Comparison of ENCODE assay signal across 8 cellular contexts in the genomic region with DNA sequence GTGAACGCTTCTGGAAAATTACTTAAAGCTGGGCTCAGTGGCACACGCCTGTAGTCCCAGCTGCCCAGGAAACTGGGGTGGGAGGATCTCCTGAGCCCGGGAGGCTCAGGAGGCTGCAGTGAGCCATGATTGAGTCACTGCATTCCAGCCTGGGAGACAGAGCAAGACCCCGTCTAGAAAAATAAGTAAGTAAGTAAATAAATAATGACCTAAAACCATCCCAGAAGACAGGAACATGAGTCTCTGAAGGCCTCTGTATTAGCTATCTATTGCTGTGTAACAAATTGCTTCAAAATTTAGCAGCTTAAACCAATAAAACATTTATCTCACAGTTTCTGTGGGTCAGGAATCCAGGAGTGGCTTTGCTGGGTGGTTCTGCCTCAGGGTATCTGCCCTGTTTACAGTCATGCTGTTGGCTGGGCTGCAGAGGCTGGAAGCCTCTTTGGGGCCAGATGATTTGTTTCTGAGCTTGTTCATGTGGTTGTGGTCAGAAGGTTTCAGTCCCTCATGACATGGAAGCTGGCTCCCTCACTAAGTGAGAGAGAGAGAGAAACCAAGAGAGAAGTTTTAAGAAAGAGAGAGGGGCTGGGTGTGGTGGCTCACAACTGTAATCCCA. TPM values are rescaled to one million over a fixed set of nuclear protein-coding genes. Genes with fewer than 3 reads are reported as not detected.
A peak's percentile ranks its signal among the peaks of the same experiment; 100 is the strongest.
DNase-seq lines count a peak whose midpoint lies in the region; ATAC-seq, FAIRE-seq and TF ChIP-seq lines count a peak whose summit lies in the region.

No MANE protein-coding gene starts in this region.

- H3K27me3 Mint-ChIP-seq in activated CD4-positive, alpha-beta memory T cell treated with anti-CD3 and anti-CD28 coated beads, Interleukin-2, amount 10 ng/mL, durations not matched to agents 7 days and 5 days: no peaks in the 10 kb centered on the region

- DNase-seq in AG10803 (ENCODE audit: low read depth): peak; percentile 84
- peak; percentile 68 for DNase-seq in activated CD4-positive, alpha-beta memory T cell treated with anti-CD3 and anti-CD28 coated beads, Interleukin-2, amount 10 ng/mL, durations not matched to agents 7 days and 5 days
- peak; percentile 87 for DNase-seq in keratinocyte (ENCODE audit: low read depth, low spot score)
- no peak for DNase-seq in cerebellar cortex (ENCODE audit: low spot score)
- no peak for DNase-seq in NCI-H128 (lab: John Stamatoyannopoulos, UW; ENCODE audit: unreplicated experiment)
- DNase-seq in NCI-H524 (lab: John Stamatoyannopoulos, UW): no peak

- ATAC-seq in GM19328 (IDR thresholded peaks at IDR 0.05; ENCODE audit: unreplicated experiment): peak; percentile 84
- ATAC-seq in HG03442 (IDR thresholded peaks at IDR 0.05; ENCODE audit: unreplicated experiment): peak; percentile 84

- H3K4me1 Mint-ChIP-seq in activated CD4-positive, alpha-beta memory T cell treated with anti-CD3 and anti-CD28 coated beads, Interleukin-2, amount 10 ng/mL, durations not matched to agents 7 days and 5 days: peaks cover 44% of the 10 kb centered on the region

- dilution Hi-C loops in keratinocyte (cut with MboI; ENCODE audit: extremely low pct_ligation_motif_present, low sequenced_read_pairs): no loop called here

- no peaks in the 10 kb centered on the region for H3K27me3 ChIP-seq in keratinocyte (ENCODE audit: control insufficient read depth, extremely low read depth, insufficient read depth, low read length)

- H3K4me2 ChIP-seq in keratinocyte (ENCODE audit: control insufficient read depth, extremely low read depth, insufficient read depth, low read depth, low read length): peak overlapping the region; percentile 72

- no peaks in the 10 kb centered on the region for H4K20me1 ChIP-seq in keratinocyte (ENCODE audit: control insufficient read depth, extremely low read depth, insufficient read depth, low read length)

- POLR2A ChIA-PET in activated CD4-positive, alpha-beta memory T cell treated with anti-CD3 and anti-CD28 coated beads, Interleukin-2, amount 10 ng/mL, durations not matched to agents 7 days and 5 days (lab: Charles Lee): interaction anchor here (0.8 to 1.5 kb wide), 9 partner anchors 14 to 157 kb away, joined by 3 to 13 read pairs (median 4); partner anchors contain the start of gene NCOA3

- no peaks in the 10 kb centered on the region for H3K9me1 ChIP-seq in keratinocyte (ENCODE audit: control insufficient read depth, extremely low read depth, insufficient read depth, low read length)

- CTCF ChIA-PET in activated CD4-positive, alpha-beta memory T cell treated with anti-CD3 and anti-CD28 coated beads, Interleukin-2, amount 10 ng/mL, durations not matched to agents 7 days and 5 days (lab: Charles Lee): interaction anchor here (0.6 to 2.0 kb wide), 7 partner anchors 13 to 180 kb away, joined by 3 to 8 read pairs (median 4); partner anchors contain the start of gene NCOA3

- no peaks in the 10 kb centered on the region for H3K9me3 ChIP-seq in keratinocyte (ENCODE audit: control insufficient read depth, low read depth, low read length)

- H3K9ac ChIP-seq in keratinocyte (ENCODE audit: control insufficient read depth, extremely low read depth, insufficient read depth, low read length): peak overlapping the region; percentile 29

- H2AFZ ChIP-seq in keratinocyte (ENCODE audit: control insufficient read depth, low read length): peak overlapping the region; percentile 48

- no peaks in the 10 kb centered on the region for H3K79me2 ChIP-seq in keratinocyte (ENCODE audit: control insufficient read depth, insufficient read depth, low read length)

- H3K4me1 ChIP-seq in keratinocyte (ENCODE audit: control insufficient read depth, extremely low read depth, insufficient read depth, low read length): peaks cover 60% of the 10 kb centered on the region

- peak overlapping the region; percentile 73 for H3K27ac Mint-ChIP-seq in activated CD4-positive, alpha-beta memory T cell treated with anti-CD3 and anti-CD28 coated beads, Interleukin-2, amount 10 ng/mL, durations not matched to agents 7 days and 5 days

- no peaks in the 10 kb centered on the region for H3K9me3 Mint-ChIP-seq in activated CD4-positive, alpha-beta memory T cell treated with anti-CD3 and anti-CD28 coated beads, Interleukin-2, amount 10 ng/mL, durations not matched to agents 7 days and 5 days

- no peaks in the 10 kb centered on the region for H3K36me3 ChIP-seq in keratinocyte (ENCODE audit: control insufficient read depth in 2 of 2, extremely low read depth in 1 of 2, insufficient read depth in 2 of 2, low read length in 2 of 2)

- H3K27ac ChIP-seq in keratinocyte (ENCODE audit: control insufficient read depth, insufficient read depth, low read length): peak overlapping the region; percentile 79

- H3K4me3 ChIP-seq in AG10803 (ENCODE audit: low read length) (no peak overlapping the region), keratinocyte (ENCODE audit: control insufficient read depth in 2 of 3, extremely low read depth in 1 of 3, insufficient read depth in 2 of 3, low read depth in 1 of 3, low read length in 3 of 3) (peak overlapping the region in 1 of 3 experiments; percentile 19)

- no peaks in the 10 kb centered on the region for H3K36me3 Mint-ChIP-seq in activated CD4-positive, alpha-beta memory T cell treated with anti-CD3 and anti-CD28 coated beads, Interleukin-2, amount 10 ng/mL, durations not matched to agents 7 days and 5 days (ENCODE audit: low read depth)

- peak; percentile 76 for FAIRE-seq in keratinocyte (lab: Jason Lieb, UNC)

- no peak overlapping the region for H3K4me3 Mint-ChIP-seq in activated CD4-positive, alpha-beta memory T cell treated with anti-CD3 and anti-CD28 coated beads, Interleukin-2, amount 10 ng/mL, durations not matched to agents 7 days and 5 days

- TF ChIP-seq CTCF in AG10803 (conservative IDR thresholded peaks at IDR 0.05; ENCODE audit: low read length) (no peak), keratinocyte (optimal IDR thresholded peaks at IDR 0.05 in 1 of 3, IDR thresholded peaks at IDR 0.05 in 1 of 3, conservative IDR thresholded peaks at IDR 0.05 in 1 of 3; ENCODE audit: extremely low read depth in 1 of 3, insufficient read depth in 2 of 3, low read length in 3 of 3) (no peak)

RNA-seq across cellular contexts. Expression of gene NCOA3, which starts 48.4 kb away (rescaled TPM):
- total RNA-seq in activated CD4-positive, alpha-beta memory T cell treated with anti-CD3 and anti-CD28 coated beads, Interleukin-2, amount 10 ng/mL, durations not matched to agents 7 days and 5 days: 10 to 100 TPM; 81.0 to 83.1 TPM
- polyA plus RNA-seq in keratinocyte: 23.1 to 30.9 TPM (median 25.8 TPM) in 3 replicates
- polyA plus RNA-seq in keratinocyte (2011; ENCODE audit: low read depth): 19.5 TPM
- 13.5 and 24.9 TPM in 2 replicates for polyA plus RNA-seq in keratinocyte (2011; cell fraction: cytosol; rRNA removed)
- polyA plus RNA-seq in keratinocyte (2011; cell fraction: nucleus; rRNA removed): 39.8 and 48.8 TPM in 2 replicates
- polyA plus RNA-seq in keratinocyte (2012; ENCODE audit: low replicate concordance): 14.5 and 16.8 TPM in 2 replicates
- polyA minus RNA-seq in keratinocyte: 28.3 to 64.9 TPM (median 62.5 TPM) in 3 replicates
- polyA minus RNA-seq in keratinocyte (2011; cell fraction: cytosol; rRNA and poly(A)+ RNA removed): 30.1 TPM
- polyA minus RNA-seq in keratinocyte (2011; cell fraction: nucleus; rRNA and poly(A)+ RNA removed): 49.8 and 96.1 TPM in 2 replicates

Comparison
In these comparisons a context has a peak if more than half of its experiments do, and no peak if none do; other contexts are left out.
1. DNase-seq: peak in AG10803 (single experiment), activated CD4-positive, alpha-beta memory T cell treated with anti-CD3 and anti-CD28 coated beads, Interleukin-2, amount 10 ng/mL, durations not matched to agents 7 days and 5 days (single experiment) and keratinocyte (single experiment); none in cerebellar cortex (single experiment), NCI-H128 (single experiment) and NCI-H524 (0 of 2).